ENCODE assay signal across 1 cellular context in the genomic region with DNA sequence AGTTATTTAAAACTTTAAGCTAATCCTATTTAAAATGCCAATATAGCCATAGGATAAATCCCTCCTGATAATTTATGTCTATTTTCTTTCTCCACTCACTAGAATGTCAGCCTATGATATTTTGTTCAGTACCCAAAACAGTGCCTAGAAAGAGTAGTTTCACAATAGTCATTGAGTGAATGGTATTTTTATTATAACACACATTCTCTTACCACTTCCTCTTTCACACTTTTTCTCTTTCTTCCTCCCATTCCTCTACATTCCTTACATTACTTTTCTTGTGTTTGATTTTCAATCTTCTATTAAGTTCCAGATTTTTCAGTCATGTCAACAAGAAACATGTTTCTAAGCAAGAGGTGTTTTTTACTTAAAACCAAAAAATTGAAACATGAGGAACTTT.
TF ChIP-seq lines count a peak whose summit lies in the region.

No MANE protein-coding gene starts in this region.

TF ChIP-seq in GM23338, 12 proteins besides CTCF, POLR2A, EP300 and RAD21 (continued from another document):
- TF ChIP-seq ETS1 (IDR thresholded peaks at IDR 0.05) (no peak), ZNF114 (CRISPR knock-in tag; IDR thresholded peaks at IDR 0.05) (no peak), EZH2 (IDR thresholded peaks at IDR 0.05; ENCODE audit: low read depth, unreplicated experiment) (no peak), ZNF331 (CRISPR knock-in tag; IDR thresholded peaks at IDR 0.05; ENCODE audit: low read depth) (no peak), STAT1 (IDR thresholded peaks at IDR 0.05; ENCODE audit: unreplicated experiment) (no peak)
